ENCODE assay signal across 9 cellular contexts in genomic region chr18:62318613-62319012, GRCh38.
"Had no signal": no experiment of that assay in that cellular context is flagged by ENCODE, and none has a peak within 500 bp of the region (broad histone marks: within the 10 kb centered on the region; RNA-seq: fewer than 3 reads in every experiment).

No MANE protein-coding gene starts in this region.

- H3K4me2 ChIP-seq: GM23338, KMS-11 had no signal

- H3K9ac ChIP-seq: KMS-11 had no signal

- DNase-seq: H9, HCEC 1CT, Karpas-422, KBM-7 had no signal

- FAIRE-seq: H1, H54, HTR-8/SVneo had no signal

- ATAC-seq: GM23338 had no signal

- H3K4me3 ChIP-seq: GM23338 had no signal

- H2AFZ ChIP-seq: GM23338 had no signal

- H3K27ac ChIP-seq: KMS-11 had no signal
